In genomic region chr4:6612961-6613675, GRCh38 we compare ENCODE assay signal across 21 cellular contexts.
"Had no signal": no experiment of that assay in that cellular context is flagged by ENCODE, and none has a peak within 500 bp of the region (broad histone marks: within the 10 kb centered on the region; RNA-seq: fewer than 3 reads in every experiment).

No MANE protein-coding gene starts in this region.

- H2AFZ ChIP-seq: parathyroid adenoma had no signal

- FAIRE-seq: astrocyte, frontal cortex, TTC549 had no signal

- DNase-seq: activated CD4-positive, alpha-beta memory T cell treated with anti-CD3 and anti-CD28 coated beads, Interleukin-2, amount 10 ng/mL, durations not matched to agents 7 days and 5 days; activated CD4-positive, alpha-beta T cell treated with anti-CD3 and anti-CD28 coated beads for 36 hours; activated effector memory CD4-positive, alpha-beta T cell treated with Interleukin-2 at 50 U/mL for 16 hours; activated naive CD4-positive, alpha-beta T cell treated with anti-CD3 and anti-CD28 coated beads, Interleukin-2, amount 10 ng/mL, durations not matched to agents 7 days and 5 days; activated T-cell treated with anti-CD3 and anti-CD28 coated beads, Interleukin-2, amount 50 U/mL, for 4 hours; cortex of kidney; heart left ventricle; left ventricle myocardium superior; mucosa of descending colon; naive B cell; stimulated activated CD4-positive, alpha-beta T cell treated with anti-CD3 and anti-CD28 coated beads, Interleukin-4, amount 100 ng/mL, for 1 hour; thyroid gland had no signal

- H3K4me2 ChIP-seq: smooth muscle cell had no signal

- H3K9me3 Mint-ChIP-seq: activated CD4-positive, alpha-beta memory T cell treated with anti-CD3 and anti-CD28 coated beads, Interleukin-2, amount 10 ng/mL, durations not matched to agents 7 days and 5 days; activated naive CD4-positive, alpha-beta T cell treated with anti-CD3 and anti-CD28 coated beads, Interleukin-2, amount 10 ng/mL, durations not matched to agents 7 days and 5 days; activated T-cell treated with anti-CD3 and anti-CD28 coated beads, Interleukin-2, amount 50 U/mL, for 4 hours; T-helper 2 cell treated with Interferon-gamma antibody and Interleukin-4, amounts not matched to agents 5 μg/mL and 100 μg/mL, for 36 hours had no signal

- H3K4me3 ChIP-seq: breast epithelium, heart left ventricle, mucosa of descending colon, smooth muscle cell, thyroid gland had no signal

- H3K27me3 Mint-ChIP-seq: activated CD4-positive, alpha-beta memory T cell treated with anti-CD3 and anti-CD28 coated beads, Interleukin-2, amount 10 ng/mL, durations not matched to agents 7 days and 5 days; activated CD4-positive, alpha-beta T cell treated with anti-CD3 and anti-CD28 coated beads for 36 hours; activated naive CD4-positive, alpha-beta T cell treated with anti-CD3 and anti-CD28 coated beads, Interleukin-2, amount 10 ng/mL, durations not matched to agents 7 days and 5 days; naive B cell had no signal

- H3K79me2 ChIP-seq: parathyroid adenoma had no signal

- H3K27ac Mint-ChIP-seq: activated CD4-positive, alpha-beta memory T cell treated with anti-CD3 and anti-CD28 coated beads, Interleukin-2, amount 10 ng/mL, durations not matched to agents 7 days and 5 days; activated CD4-positive, alpha-beta T cell treated with anti-CD3 and anti-CD28 coated beads for 36 hours; activated naive CD4-positive, alpha-beta T cell treated with anti-CD3 and anti-CD28 coated beads, Interleukin-2, amount 10 ng/mL, durations not matched to agents 7 days and 5 days; T-helper 2 cell treated with Interferon-gamma antibody and Interleukin-4, amounts not matched to agents 5 μg/mL and 100 μg/mL, for 36 hours had no signal

- H3K4me3 Mint-ChIP-seq: activated CD4-positive, alpha-beta memory T cell treated with anti-CD3 and anti-CD28 coated beads, Interleukin-2, amount 10 ng/mL, durations not matched to agents 7 days and 5 days; activated CD4-positive, alpha-beta T cell treated with anti-CD3 and anti-CD28 coated beads for 36 hours; activated naive CD4-positive, alpha-beta T cell treated with anti-CD3 and anti-CD28 coated beads, Interleukin-2, amount 10 ng/mL, durations not matched to agents 7 days and 5 days; activated T-cell treated with anti-CD3 and anti-CD28 coated beads, Interleukin-2, amount 50 U/mL, for 4 hours; T-helper 2 cell treated with Interferon-gamma antibody and Interleukin-4, amounts not matched to agents 5 μg/mL and 100 μg/mL, for 36 hours had no signal

- H3K27ac ChIP-seq: breast epithelium, heart left ventricle, neutrophil, parathyroid adenoma, thyroid gland had no signal

- H3K9ac ChIP-seq: parathyroid adenoma had no signal

- ATAC-seq: activated CD4-positive, alpha-beta T cell treated with anti-CD3 and anti-CD28 coated beads for 36 hours; activated T-cell treated with anti-CD3 and anti-CD28 coated beads, Interleukin-2, amount 50 U/mL, for 4 hours; heart left ventricle; left ventricle myocardium superior; mucosa of descending colon; sciatic nerve had no signal

- H3K4me1 ChIP-seq: breast epithelium, parathyroid adenoma, thyroid gland had no signal

- H3K9me3 ChIP-seq: breast epithelium, heart left ventricle, mucosa of descending colon, neutrophil, thyroid gland had no signal

- H3K4me1 Mint-ChIP-seq: activated CD4-positive, alpha-beta T cell treated with anti-CD3 and anti-CD28 coated beads for 36 hours; activated naive CD4-positive, alpha-beta T cell treated with anti-CD3 and anti-CD28 coated beads, Interleukin-2, amount 10 ng/mL, durations not matched to agents 7 days and 5 days had no signal

- H3K27me3 ChIP-seq: breast epithelium, heart left ventricle, neutrophil, thyroid gland had no signal
